1 cellular context compared by ENCODE assay signal in genomic region chr14:100140452-100141132, GRCh38.
TF ChIP-seq lines count a peak whose summit lies in the region.

No MANE protein-coding gene starts in this region.

TF ChIP-seq in HepG2, 621 proteins besides CTCF, POLR2A, EP300 and RAD21 (continued from another document and continues in another):
- TF ChIP-seq ZNF574 (CRISPR knock-in tag; IDR thresholded peaks at IDR 0.05) (peak; percentile 52), KAT8 (CRISPR knock-in tag; IDR thresholded peaks at IDR 0.05) (peak; percentile 13; the same call in 1 of the 2 replicates), MYPOP (CRISPR knock-in tag; IDR thresholded peaks at IDR 0.05) (peak; percentile 53; the same call in 1 of the 2 replicates), ZNF484 (CRISPR knock-in tag; IDR thresholded peaks at IDR 0.05; ENCODE audit: borderline replicate concordance, low read depth) (no peak), MIXL1 (CRISPR knock-in tag; IDR thresholded peaks at IDR 0.05) (0 out of 2 replicates have a peak, but pooled peaks have one; percentile 30), PATZ1 (CRISPR knock-in tag; IDR thresholded peaks at IDR 0.05) (peak; percentile 54), TEAD3 (CRISPR knock-in tag; optimal IDR thresholded peaks at IDR 0.05; ENCODE audit: borderline replicate concordance) (peak; percentile 9), ZNF362 (CRISPR knock-in tag; IDR thresholded peaks at IDR 0.05; ENCODE audit: borderline replicate concordance) (peak; percentile 98), ARNT2 (CRISPR knock-in tag; IDR thresholded peaks at IDR 0.05; ENCODE audit: low read depth) (peak; percentile 47; the same call in 1 of the 2 replicates), ZNF557 (CRISPR knock-in tag; IDR thresholded peaks at IDR 0.05) (no peak), CEBPZ (IDR thresholded peaks at IDR 0.05; ENCODE audit: low read length) (no peak), ERF (CRISPR knock-in tag; IDR thresholded peaks at IDR 0.05) (peak; percentile 53; the same call in 1 of the 2 replicates), RXRA (CRISPR knock-in tag; IDR thresholded peaks at IDR 0.05) (peak; percentile 38; the same call in 1 of the 2 replicates), ZNF609 (CRISPR knock-in tag; IDR thresholded peaks at IDR 0.05; ENCODE audit: borderline replicate concordance) (peak; percentile 49; the same call in 1 of the 2 replicates), THRA (CRISPR knock-in tag; IDR thresholded peaks at IDR 0.05; ENCODE audit: borderline replicate concordance) (peak; percentile 35; the same call in 1 of the 2 replicates), ZNF281 (CRISPR knock-in tag; IDR thresholded peaks at IDR 0.05; ENCODE audit: borderline replicate concordance) (peak; percentile 86), PHF21A (CRISPR knock-in tag; IDR thresholded peaks at IDR 0.05) (0 out of 2 replicates have a peak, but pooled peaks have one; percentile 51), MED1 (CRISPR knock-in tag; IDR thresholded peaks at IDR 0.05) (0 out of 2 replicates have a peak, but pooled peaks have one; percentile 38), UBTF (CRISPR knock-in tag; IDR thresholded peaks at IDR 0.05) (peak; percentile 55), ZNF720 (CRISPR knock-in tag; IDR thresholded peaks at IDR 0.05) (no peak), RFX3 (CRISPR knock-in tag; IDR thresholded peaks at IDR 0.05) (peak; percentile 66), RFXANK (CRISPR knock-in tag; IDR thresholded peaks at IDR 0.05) (no peak), ZNF101 (CRISPR knock-in tag; IDR thresholded peaks at IDR 0.05; ENCODE audit: borderline replicate concordance, low read depth) (no peak), REPIN1 (CRISPR knock-in tag; IDR thresholded peaks at IDR 0.05; ENCODE audit: borderline replicate concordance, low read depth) (peak; percentile 66; the same call in 1 of the 2 replicates), HDAC2 (CRISPR knock-in tag; IDR thresholded peaks at IDR 0.05) (peak; percentile 51; the same call in 1 of the 2 replicates), SALL1 (CRISPR knock-in tag; IDR thresholded peaks at IDR 0.05) (peak; percentile 40; the same call in 1 of the 2 replicates), NR2C2 (CRISPR knock-in tag; IDR thresholded peaks at IDR 0.05; ENCODE audit: borderline replicate concordance) (0 out of 2 replicates have a peak, but pooled peaks have one; percentile 30)
